In the genomic region with DNA sequence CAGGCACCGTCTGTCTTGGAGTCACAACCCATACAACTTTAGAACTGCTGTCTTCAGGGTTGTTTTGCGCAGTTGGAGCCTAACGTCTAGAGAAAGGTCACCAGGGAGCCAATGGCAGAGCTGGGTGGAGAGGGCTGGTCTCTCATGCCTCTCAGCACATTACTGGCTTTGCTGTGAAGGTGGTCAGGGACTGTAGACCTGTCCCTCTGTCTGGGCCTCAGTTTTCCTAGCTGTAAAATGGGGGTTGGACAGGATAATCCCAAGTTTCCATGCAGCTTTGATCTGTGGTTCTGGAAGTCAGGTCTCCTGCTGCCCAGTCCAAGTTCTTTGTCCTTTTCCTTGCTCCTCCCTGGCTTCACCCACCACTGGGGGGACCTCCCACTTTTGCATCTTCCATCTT, we compare ENCODE assay signal across 18 cellular contexts. TPM values are rescaled to one million over a fixed set of nuclear protein-coding genes. Genes with fewer than 3 reads are reported as not detected.
"Had no signal": no experiment of that assay in that cellular context is flagged by ENCODE, and none has a peak within 500 bp of the region (broad histone marks: within the 10 kb centered on the region; RNA-seq: fewer than 3 reads in every experiment).

No MANE protein-coding gene starts in this region.

- H3K4me2 ChIP-seq: SK-N-SH had no signal

- H3K36me3 Mint-ChIP-seq: activated naive CD8-positive, alpha-beta T cell treated with anti-CD3 and anti-CD28 coated beads for 36 hours; brain; immature natural killer cell; naive B cell; T-cell had no signal

- H3K4me3 Mint-ChIP-seq: activated CD4-positive, alpha-beta T cell treated with anti-CD3 and anti-CD28 coated beads, Interleukin-2, amount 10 ng/mL, durations not matched to agents 7 days and 5 days; activated naive CD8-positive, alpha-beta T cell treated with anti-CD3 and anti-CD28 coated beads for 36 hours; activated T-helper 1 cell treated with anti-CD3 and anti-CD28 coated beads, Interleukin-12 subunit alpha, Interleukin-12 subunit beta, Interleukin-2, Interleukin-4 antibody, amounts not matched to agents 30 ng/mL and 10 ng/mL and 1 ng/mL, durations not matched to agents 14 hours and 24 hours and 36 hours; effector memory CD8-positive, alpha-beta T cell; immature natural killer cell; naive B cell; stimulated activated naive CD8-positive, alpha-beta T cell treated with anti-CD3 and anti-CD28 coated beads, Interleukin-15, Interleukin-2, amounts not matched to agents 100 ng/mL and 50 ng/mL, for 24 hours; T-cell had no signal

- H3K27me3 ChIP-seq: tibial artery had no signal

- H3K27ac ChIP-seq: epithelial cell of prostate had no signal

- DNase-seq: activated CD4-positive, alpha-beta T cell treated with anti-CD3 and anti-CD28 coated beads, Interleukin-2, amount 10 ng/mL, durations not matched to agents 7 days and 5 days; activated naive CD8-positive, alpha-beta T cell treated with anti-CD3 and anti-CD28 coated beads for 36 hours; amygdala; effector memory CD8-positive, alpha-beta T cell; foreskin melanocyte; immature natural killer cell; left cardiac atrium; naive B cell; SK-N-SH; T-cell; T-helper 9 cell; tibial artery had no signal

- H3K4me3 ChIP-seq: lung, tibial artery had no signal

- H3K36me3 ChIP-seq: tibial artery had no signal

- H3K9ac ChIP-seq: SK-N-SH had no signal

- H3K9me3 ChIP-seq: SK-N-SH, tibial artery had no signal

- H3K27me3 Mint-ChIP-seq: activated CD4-positive, alpha-beta T cell treated with anti-CD3 and anti-CD28 coated beads, Interleukin-2, amount 10 ng/mL, durations not matched to agents 7 days and 5 days; activated naive CD8-positive, alpha-beta T cell treated with anti-CD3 and anti-CD28 coated beads for 36 hours; stimulated activated naive CD8-positive, alpha-beta T cell treated with anti-CD3 and anti-CD28 coated beads, Interleukin-15, Interleukin-2, amounts not matched to agents 100 ng/mL and 50 ng/mL, for 24 hours; T-cell had no signal

- H3K9me3 Mint-ChIP-seq: activated CD4-positive, alpha-beta T cell treated with anti-CD3 and anti-CD28 coated beads, Interleukin-2, amount 10 ng/mL, durations not matched to agents 7 days and 5 days; activated naive CD8-positive, alpha-beta T cell treated with anti-CD3 and anti-CD28 coated beads for 36 hours; activated T-helper 1 cell treated with anti-CD3 and anti-CD28 coated beads, Interleukin-12 subunit alpha, Interleukin-12 subunit beta, Interleukin-2, Interleukin-4 antibody, amounts not matched to agents 30 ng/mL and 10 ng/mL and 1 ng/mL, durations not matched to agents 14 hours and 24 hours and 36 hours; effector memory CD8-positive, alpha-beta T cell; immature natural killer cell; naive B cell; stimulated activated naive CD8-positive, alpha-beta T cell treated with anti-CD3 and anti-CD28 coated beads, Interleukin-15, Interleukin-2, amounts not matched to agents 100 ng/mL and 50 ng/mL, for 24 hours; T-cell had no signal

- H3K27ac Mint-ChIP-seq: activated CD4-positive, alpha-beta T cell treated with anti-CD3 and anti-CD28 coated beads, Interleukin-2, amount 10 ng/mL, durations not matched to agents 7 days and 5 days; activated naive CD8-positive, alpha-beta T cell treated with anti-CD3 and anti-CD28 coated beads for 36 hours; activated T-helper 1 cell treated with anti-CD3 and anti-CD28 coated beads, Interleukin-12 subunit alpha, Interleukin-12 subunit beta, Interleukin-2, Interleukin-4 antibody, amounts not matched to agents 30 ng/mL and 10 ng/mL and 1 ng/mL, durations not matched to agents 14 hours and 24 hours and 36 hours; effector memory CD8-positive, alpha-beta T cell; immature natural killer cell; progenitor cell of endocrine pancreas; stimulated activated naive CD8-positive, alpha-beta T cell treated with anti-CD3 and anti-CD28 coated beads, Interleukin-15, Interleukin-2, amounts not matched to agents 100 ng/mL and 50 ng/mL, for 24 hours; T-cell had no signal

- H3K4me1 Mint-ChIP-seq: immature natural killer cell had no signal

RNA-seq across cellular contexts. Expression of a gene that starts 52.2 kb away (rescaled TPM):
- polyA plus RNA-seq: immature natural killer cell had no signal
